ENCODE assay signal across 1 cellular context in genomic region chr15:78088773-78089080, GRCh38.
A peak's percentile ranks its signal among the peaks of the same experiment; 100 is the strongest.
TF ChIP-seq lines count a peak whose summit lies in the region.

No MANE protein-coding gene starts in this region.

TF ChIP-seq in HepG2, 621 proteins besides CTCF, POLR2A, EP300 and RAD21 (continues in another document):
- no peak for TF ChIP-seq ZNF296 (CRISPR knock-in tag; conservative IDR thresholded peaks at IDR 0.05)
- peak; percentile 36; the same call in 1 of the 2 replicates for TF ChIP-seq PATZ1 (CRISPR knock-in tag; IDR thresholded peaks at IDR 0.05)
- TF ChIP-seq ARID5B (CRISPR knock-in tag; IDR thresholded peaks at IDR 0.05) = peak; percentile 44; the same call in 1 of the 2 replicates
- TF ChIP-seq ZBTB37 (CRISPR knock-in tag; IDR thresholded peaks at IDR 0.05) = no peak
- no peak for TF ChIP-seq MTERF4 (CRISPR knock-in tag; IDR thresholded peaks at IDR 0.05)
- no peak for TF ChIP-seq FOXA1 (IDR thresholded peaks at IDR 0.05)
- 0 out of 2 replicates have a peak, but pooled peaks have one; percentile 49 for TF ChIP-seq FOXA1 (CRISPR knock-in tag; IDR thresholded peaks at IDR 0.05)
- no peak for TF ChIP-seq ZNF292 (CRISPR knock-in tag; IDR thresholded peaks at IDR 0.05; ENCODE audit: borderline replicate concordance, low read depth)
- TF ChIP-seq HNF4A (CRISPR knock-in tag; IDR thresholded peaks at IDR 0.05) = 0 out of 2 replicates have a peak, but pooled peaks have one; percentile 22
- no peak for TF ChIP-seq ZNF564 (CRISPR knock-in tag; IDR thresholded peaks at IDR 0.05)
- no peak for TF ChIP-seq SMAD9 (CRISPR knock-in tag; IDR thresholded peaks at IDR 0.05)
- TF ChIP-seq ZBTB40 (IDR thresholded peaks at IDR 0.05) = no peak
- TF ChIP-seq ZBTB40 (CRISPR knock-in tag; IDR thresholded peaks at IDR 0.05) = no peak
- TF ChIP-seq ZNF800 (CRISPR knock-in tag; IDR thresholded peaks at IDR 0.05) = no peak
- no peak for TF ChIP-seq GTF2F1 (IDR thresholded peaks at IDR 0.05; ENCODE audit: low read length)
- TF ChIP-seq MEIS2 (CRISPR knock-in tag; IDR thresholded peaks at IDR 0.05) = no peak
- peak; percentile 87 for TF ChIP-seq ZNF7 (CRISPR knock-in tag; IDR thresholded peaks at IDR 0.05)
- TF ChIP-seq ZNF496 (CRISPR knock-in tag; IDR thresholded peaks at IDR 0.05; ENCODE audit: insufficient replicate concordance) = no peak
- TF ChIP-seq ATF4 (CRISPR knock-in tag; IDR thresholded peaks at IDR 0.05) = no peak
- TF ChIP-seq HOMEZ (CRISPR knock-in tag; IDR thresholded peaks at IDR 0.05; ENCODE audit: low read depth) = no peak
- peak; percentile 32; the same call in 1 of the 2 replicates for TF ChIP-seq PAXIP1 (CRISPR knock-in tag; conservative IDR thresholded peaks at IDR 0.05)
- 0 out of 2 replicates have a peak, but pooled peaks have one; percentile 14 for TF ChIP-seq SALL1 (CRISPR knock-in tag; IDR thresholded peaks at IDR 0.05)
- no peak for TF ChIP-seq MXD1 (CRISPR knock-in tag; IDR thresholded peaks at IDR 0.05)
- TF ChIP-seq SOX13 (IDR thresholded peaks at IDR 0.05) = no peak
- peak in 1 of 2 experiments; percentile 75; a peak in 2 of 4 replicates for TF ChIP-seq SOX13 (CRISPR knock-in tag; conservative IDR thresholded peaks at IDR 0.05 in 1 of 2, IDR thresholded peaks at IDR 0.05 in 1 of 2)
